In the genomic region with DNA sequence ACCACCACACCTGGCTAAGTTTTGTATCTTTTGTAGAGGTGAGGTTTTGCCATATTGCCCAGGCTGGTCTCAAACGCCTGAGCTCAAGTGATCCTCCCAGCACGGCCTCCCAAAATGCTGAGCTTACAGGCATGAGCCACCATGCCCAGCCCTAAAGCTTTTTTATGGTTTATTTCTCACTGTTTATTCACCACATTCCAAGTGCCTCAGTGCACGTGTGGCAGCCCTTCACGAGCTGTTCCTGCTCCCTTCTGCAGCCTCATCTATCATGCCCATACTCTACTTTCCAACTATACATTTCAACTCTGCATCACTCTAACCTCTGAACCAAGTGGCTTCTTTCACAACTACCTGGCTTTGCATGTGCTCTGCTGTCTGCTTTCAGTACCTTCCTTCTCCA, we compare ENCODE assay signal across 24 cellular contexts.
"Had no signal": no experiment of that assay in that cellular context is flagged by ENCODE, and none has a peak within 500 bp of the region (broad histone marks: within the 10 kb centered on the region; RNA-seq: fewer than 3 reads in every experiment).

No MANE protein-coding gene starts in this region.

- H3K4me3 ChIP-seq: pancreas, prostate gland, right lobe of liver, sigmoid colon, stomach, thoracic aorta, thyroid gland, tibial nerve, upper lobe of left lung, vagina had no signal

- ATAC-seq: natural killer cell treated with Interleukin-12 subunit alpha and Interleukin-12 subunit beta and Interleukin-15 and Interleukin-18, amount 100 ng/mL, for 72 hours; pancreas; right cardiac atrium; right lobe of liver; stimulated activated effector memory CD8-positive, alpha-beta T cell treated with anti-CD3 and anti-CD28 coated beads, Interleukin-12 subunit alpha, Interleukin-12 subunit beta, amount 100 ng/mL, for 72 hours; stimulated activated naive B cell treated with anti-CD40 and anti-IgM and Interleukin-4, amounts not matched to agents 10 μg/mL and 1 μg/mL and 100 μg/mL, for 72 hours had no signal

- H3K36me3 ChIP-seq: neutrophil, pancreas, prostate gland, right lobe of liver, sigmoid colon, stomach, thoracic aorta, thyroid gland, tibial nerve, upper lobe of left lung, vagina had no signal

- H3K9me3 ChIP-seq: neutrophil, pancreas, prostate gland, right lobe of liver, sigmoid colon, stomach, thoracic aorta, thyroid gland, tibial nerve, upper lobe of left lung, vagina had no signal

- DNase-seq: nephron progenitor cell; nucleus accumbens; pancreas; right cardiac atrium; right lobe of liver; sigmoid colon; small intestine; stimulated activated CD4-positive, alpha-beta T cell treated with anti-CD3 and anti-CD28 coated beads, Interleukin-15, amount 100 ng/mL, for 24 hours; stimulated activated CD4-positive, alpha-beta T cell treated with anti-CD3 and anti-CD28 coated beads, Interleukin-2, amount 100 ng/mL, for 24 hours; stimulated activated CD4-positive, alpha-beta T cell treated with anti-CD3 and anti-CD28 coated beads, Interleukin-2, amount 100 ng/mL, for 48 hours; stimulated activated CD4-positive, alpha-beta T cell treated with anti-CD3 and anti-CD28 coated beads, Interleukin-4, amount 100 ng/mL, for 24 hours; stimulated activated naive B cell treated with anti-CD40 and anti-IgM and Interleukin-4, amounts not matched to agents 10 μg/mL and 1 μg/mL and 100 μg/mL, for 72 hours; stimulated activated naive CD4-positive, alpha-beta T cell treated with Interleukin-2 at 50 U/mL for 16 hours; stomach; thyroid gland; trophoblast cell; upper lobe of left lung had no signal

- H3K27ac ChIP-seq: neutrophil, pancreas, prostate gland, right lobe of liver, sigmoid colon, stomach, thoracic aorta, thyroid gland, tibial nerve, upper lobe of left lung, vagina had no signal

- H3K27me3 ChIP-seq: neutrophil, pancreas, right lobe of liver, sigmoid colon, stomach, thyroid gland, tibial nerve, upper lobe of left lung, vagina had no signal

- H3K4me1 ChIP-seq: pancreas, prostate gland, sigmoid colon, stomach, tibial nerve, upper lobe of left lung, vagina had no signal
